In the genomic region with DNA sequence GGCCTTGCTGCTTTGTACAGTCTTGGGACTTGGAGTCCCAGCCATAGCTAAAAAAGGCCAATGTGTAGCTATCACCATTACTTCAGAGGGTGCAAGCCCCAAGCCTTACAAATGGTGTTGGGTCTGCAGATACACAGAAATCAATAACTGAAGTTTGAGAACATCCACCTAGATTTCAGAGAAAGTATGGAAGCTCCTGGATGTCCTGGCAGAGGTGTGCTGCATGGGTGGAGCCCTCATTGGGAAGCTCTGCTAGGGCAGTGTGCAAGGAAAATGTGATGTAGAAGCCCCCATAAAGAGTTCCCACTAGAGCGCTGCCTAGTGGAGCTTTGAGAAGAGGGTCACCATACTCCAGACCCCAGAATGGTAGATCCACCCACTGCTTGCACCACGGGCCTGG, we compare ENCODE assay signal across 35 cellular contexts.
"Had no signal": no experiment of that assay in that cellular context is flagged by ENCODE, and none has a peak within 500 bp of the region (broad histone marks: within the 10 kb centered on the region; RNA-seq: fewer than 3 reads in every experiment).

No MANE protein-coding gene starts in this region.

- H3K27me3 ChIP-seq: brain microvascular endothelial cell had no signal

- DNase-seq: activated CD4-positive, alpha-beta T cell treated with anti-CD3 and anti-CD28 coated beads for 1 hour; activated CD4-positive, alpha-beta T cell treated with anti-CD3 and anti-CD28 coated beads for 48 hours; activated CD4-positive, CD25-positive, alpha-beta regulatory T cell; activated CD8-positive, alpha-beta T cell treated with anti-CD3 and anti-CD28 coated beads for 36 hours; activated effector memory CD4-positive, alpha-beta T cell treated with anti-CD3 and anti-CD28 coated beads, Interleukin-2, amount 50 U/mL, for 16 hours; activated naive CD4-positive, alpha-beta T cell; activated naive CD4-positive, alpha-beta T cell treated with anti-CD3 and anti-CD28 coated beads, Interleukin-2, amount 50 U/mL, for 16 hours; activated naive CD8-positive, alpha-beta T cell treated with anti-CD3 and anti-CD28 coated beads for 36 hours; activated T-cell treated with anti-CD3 and anti-CD28 coated beads, Interleukin-2, amount 50 U/mL, for 1 hour; activated T-cell treated with anti-CD3 and anti-CD28 coated beads, Interleukin-2, amount 50 U/mL, for 72 hours; amniotic stem cell; aorta; brain microvascular endothelial cell; central memory CD4-positive, alpha-beta T cell; NCI-H1105; NCI-H1417 treated with DMSO at 0.1 percent for 48 hours; NCI-H187 treated with DMSO at 0.1 percent for 48 hours; NCI-H2081; NCI-H226; NCI-H446 treated with DMSO at 0.1 percent for 48 hours; NCI-H524; NK-92 treated with Interleukin-12 subunit alpha and Interleukin-12 subunit beta, amount 100 ng/mL, for 24 hours; PC-9; SIG-M5; SW 1271; T-helper 1 cell; T-helper 2 cell; T-helper 9 cell; WERI-Rb-1 had no signal

- H3K27me3 Mint-ChIP-seq: activated CD8-positive, alpha-beta T cell treated with anti-CD3 and anti-CD28 coated beads for 36 hours; activated naive CD8-positive, alpha-beta T cell treated with anti-CD3 and anti-CD28 coated beads for 36 hours; activated T-helper 17 cell treated with anti-CD3 and anti-CD28 coated beads, Interleukin-2, amount 50 U/mL, for 72 hours had no signal

- H3K4me2 ChIP-seq: PC-9 had no signal

- H3K27ac ChIP-seq: brain microvascular endothelial cell, PC-9, RWPE1, WERI-Rb-1 had no signal

- H3K4me3 Mint-ChIP-seq: activated CD8-positive, alpha-beta T cell treated with anti-CD3 and anti-CD28 coated beads for 36 hours; activated naive CD8-positive, alpha-beta T cell treated with anti-CD3 and anti-CD28 coated beads for 36 hours; activated T-cell treated with anti-CD3 and anti-CD28 coated beads, Interleukin-2, amount 50 U/mL, for 72 hours; activated T-helper 17 cell treated with anti-CD3 and anti-CD28 coated beads, Interleukin-2, amount 50 U/mL, for 72 hours had no signal

- H3K36me3 ChIP-seq: brain microvascular endothelial cell, WERI-Rb-1 had no signal

- H3K4me3 ChIP-seq: PC-9 had no signal

- H3K36me3 Mint-ChIP-seq: activated naive CD8-positive, alpha-beta T cell treated with anti-CD3 and anti-CD28 coated beads for 36 hours had no signal

- FAIRE-seq: colon, RCC 7860 had no signal

- H3K4me1 Mint-ChIP-seq: activated naive CD8-positive, alpha-beta T cell treated with anti-CD3 and anti-CD28 coated beads for 36 hours; activated T-helper 17 cell treated with anti-CD3 and anti-CD28 coated beads, Interleukin-2, amount 50 U/mL, for 72 hours had no signal

- ATAC-seq: activated CD8-positive, alpha-beta T cell treated with anti-CD3 and anti-CD28 coated beads for 36 hours; activated T-cell treated with anti-CD3 and anti-CD28 coated beads, Interleukin-2, amount 50 U/mL, for 72 hours; activated T-helper 17 cell treated with anti-CD3 and anti-CD28 coated beads, Interleukin-2, amount 50 U/mL, for 72 hours; Right ventricle myocardium inferior; SK-N-SH treated with all-trans-retinoic acid at 6 μM for 48 hours had no signal

- H3K9me3 Mint-ChIP-seq: activated T-helper 17 cell treated with anti-CD3 and anti-CD28 coated beads, Interleukin-2, amount 50 U/mL, for 72 hours had no signal

- H3K27ac Mint-ChIP-seq: activated CD8-positive, alpha-beta T cell treated with anti-CD3 and anti-CD28 coated beads for 36 hours; activated naive CD8-positive, alpha-beta T cell treated with anti-CD3 and anti-CD28 coated beads for 36 hours; activated T-cell treated with anti-CD3 and anti-CD28 coated beads, Interleukin-2, amount 50 U/mL, for 72 hours; activated T-helper 17 cell treated with anti-CD3 and anti-CD28 coated beads, Interleukin-2, amount 50 U/mL, for 72 hours had no signal

- H2AFZ ChIP-seq: PC-9 had no signal
